Comparison of ENCODE assay signal across 8 cellular contexts in the genomic region with DNA sequence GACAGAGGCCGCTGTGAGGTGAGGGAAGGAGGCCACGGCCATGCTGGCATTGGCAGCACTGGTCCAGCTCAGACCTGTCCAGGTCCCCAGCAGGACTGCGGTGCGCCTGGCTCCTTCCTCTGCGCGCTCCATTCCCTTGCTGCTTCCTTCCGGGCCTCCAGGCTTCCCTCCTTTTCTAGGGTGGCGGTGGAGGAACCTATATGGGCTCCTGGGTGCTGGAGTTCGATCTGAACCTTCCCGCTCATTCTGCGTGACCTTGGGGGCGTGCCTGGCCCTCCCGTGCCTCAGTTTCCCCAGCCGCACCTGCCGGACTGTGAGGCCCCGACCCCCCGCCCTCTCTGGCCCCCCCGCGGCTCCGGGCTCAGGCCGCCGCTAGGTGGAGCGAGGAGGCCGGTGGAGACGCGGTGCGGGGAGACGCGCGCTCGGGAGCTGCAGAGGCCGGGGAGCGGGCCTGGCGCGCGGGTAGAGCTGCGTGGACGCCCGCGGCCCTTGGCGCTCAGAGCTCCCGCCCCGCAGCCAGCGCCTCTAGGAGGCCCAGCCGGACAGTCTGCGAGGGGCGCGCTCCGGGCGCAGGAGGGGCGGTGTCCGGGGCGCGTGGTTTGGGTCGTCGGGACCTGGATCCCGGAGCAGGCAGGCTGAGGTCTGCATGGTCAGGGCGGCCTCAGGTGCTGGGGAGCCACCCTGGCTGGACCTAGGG. TPM values are rescaled to one million over a fixed set of nuclear protein-coding genes. Genes with fewer than 3 reads are reported as not detected.
DNase-seq lines count a peak whose midpoint lies in the region; ATAC-seq and TF ChIP-seq lines count a peak whose summit lies in the region.

No MANE protein-coding gene starts in this region.

- peak overlapping the region; percentile 52 for H3K4me3 ChIP-seq in HUES6 (ENCODE audit: low read depth, low read length)
- H3K4me3 ChIP-seq in esophagus muscularis mucosa = peak overlapping the region; percentile 35 to 52 (median 40)
- H3K4me3 ChIP-seq in upper lobe of left lung = peak overlapping the region in 3 of 4 donors; percentile 8 to 34 (median 30)

- no peaks in the 10 kb centered on the region for H3K9me3 ChIP-seq in HUES6 (ENCODE audit: control insufficient read depth, insufficient read depth, low read depth, low read length)
- H3K9me3 ChIP-seq in esophagus muscularis mucosa = no peaks in the 10 kb centered on the region
- no peaks in the 10 kb centered on the region for H3K9me3 ChIP-seq in upper lobe of left lung

- peaks cover 21% of the 10 kb centered on the region for H3K27me3 ChIP-seq in HUES6 (ENCODE audit: control insufficient read depth, insufficient read depth, low read length)
- peaks cover 0 to 93% (median 11%) of the 10 kb centered on the region in 4 donors for H3K27me3 ChIP-seq in esophagus muscularis mucosa
- H3K27me3 ChIP-seq in upper lobe of left lung = peaks cover 0 to 40% (median 18%) of the 10 kb centered on the region in 4 donors

- no peak overlapping the region for H3K27ac ChIP-seq in HUES6 (ENCODE audit: low read depth, low read length)
- H3K27ac ChIP-seq in esophagus muscularis mucosa (replicated peaks in 1 of 4) = no peak overlapping the region
- no peak overlapping the region for H3K27ac ChIP-seq in upper lobe of left lung

- H3K4me1 ChIP-seq in HUES6 (ENCODE audit: control insufficient read depth, insufficient read depth, low read length) (no peaks in the 10 kb centered on the region), esophagus muscularis mucosa (peaks cover 9 to 15% (median 10%) of the 10 kb centered on the region in 4 donors), upper lobe of left lung (peaks cover 6 to 17% (median 7%) of the 10 kb centered on the region in 4 donors)

- DNase-seq in COR-L47 (lab: John Stamatoyannopoulos, UW) = peak; percentile 42
- peak; percentile 43 for DNase-seq in activated CD4-positive, alpha-beta T cell treated with anti-CD3 and anti-CD28 coated beads for 48 hours
- no peak for DNase-seq in esophagus muscularis mucosa (ENCODE audit: extremely low spot score)
- DNase-seq in mucosa of gallbladder (ENCODE audit: low spot score) = peak; percentile 34
- DNase-seq in upper lobe of left lung = peak; percentile 29 to 90
- no peak for DNase-seq in central memory CD4-positive, alpha-beta T cell

- WGBS in esophagus muscularis mucosa = 10% methylated on average over 8 of the region's 58 CpGs
- 15 to 18% methylated on average over 23 to 25 of the region's 58 CpGs for WGBS in upper lobe of left lung, 2 donors

- intact Hi-C loops in esophagus muscularis mucosa (cut with DNase I) = no loop called here

- no peaks in the 10 kb centered on the region for H3K36me3 ChIP-seq in HUES6 (ENCODE audit: control insufficient read depth, insufficient read depth, low read length)
- no peaks in the 10 kb centered on the region for H3K36me3 ChIP-seq in esophagus muscularis mucosa
- H3K36me3 ChIP-seq in upper lobe of left lung = no peaks in the 10 kb centered on the region

- ATAC-seq in upper lobe of left lung (ENCODE audit: low FRiP score in 2 of 2) = peak in 1 of 2 donors; percentile 76
- ATAC-seq in HG03025 (IDR thresholded peaks at IDR 0.05; ENCODE audit: low FRiP score, unreplicated experiment) = no peak

- no peak overlapping the region for H3K9ac ChIP-seq in HUES6 (ENCODE audit: low read length)

- TF ChIP-seq POLR2A in esophagus muscularis mucosa (IDR thresholded peaks at IDR 0.05; ENCODE audit: low read depth) (no peak), upper lobe of left lung (IDR thresholded peaks at IDR 0.05) (no peak)

- no peak for TF ChIP-seq EP300 in esophagus muscularis mucosa (IDR thresholded peaks at IDR 0.05)
- TF ChIP-seq EP300 in upper lobe of left lung (IDR thresholded peaks at IDR 0.05) = no peak

- TF ChIP-seq CTCF in esophagus muscularis mucosa (IDR thresholded peaks at IDR 0.05) (peak; percentile 64 to 76 (median 73)), upper lobe of left lung (IDR thresholded peaks at IDR 0.05) (peak; percentile 48 to 73 (median 56))

RNA-seq across cellular contexts. Expression of gene EFNA2, which starts 29.9 kb away (rescaled TPM):
- not detected for total RNA-seq in esophagus muscularis mucosa
- 8.4 TPM for total RNA-seq in mucosa of gallbladder
- total RNA-seq in upper lobe of left lung = not detected

RNA-seq across cellular contexts. Expression of gene FAM174C, which starts 40.3 kb away (rescaled TPM):
- total RNA-seq in esophagus muscularis mucosa = 10 to 100 TPM; 24.9 to 58.9 (median 43.6) TPM
- total RNA-seq in mucosa of gallbladder = 57.6 TPM
- 10 to 100 TPM; 43.0 to 85.3 (median 59.6) TPM for total RNA-seq in upper lobe of left lung

RNA-seq across cellular contexts. Expression of gene CIRBP, which starts 46.5 kb away (rescaled TPM):
- 100 to 1,000 TPM; 236 to 601 (median 429) TPM for total RNA-seq in esophagus muscularis mucosa
- 382 TPM for total RNA-seq in mucosa of gallbladder
- 1,000 to 10,000 TPM in 1 of 6 donors, 100 to 1,000 TPM in 5; 326 to 1,348 (median 441) TPM for total RNA-seq in upper lobe of left lung

Comparison
In these comparisons a context has a peak if more than half of its experiments do, and no peak if none do; other contexts are left out.
1. DNase-seq: peak in COR-L47 (single experiment), activated CD4-positive, alpha-beta T cell treated with anti-CD3 and anti-CD28 coated beads for 48 hours (single experiment), mucosa of gallbladder (single experiment) and upper lobe of left lung (2 of 2); none in esophagus muscularis mucosa (single experiment) and central memory CD4-positive, alpha-beta T cell (single experiment).
2. Peak in every context shown above with its lines, with median percentiles within 50 percentile points of each other: H3K4me3 ChIP-seq.